26 cellular contexts compared by ENCODE assay signal in the genomic region with DNA sequence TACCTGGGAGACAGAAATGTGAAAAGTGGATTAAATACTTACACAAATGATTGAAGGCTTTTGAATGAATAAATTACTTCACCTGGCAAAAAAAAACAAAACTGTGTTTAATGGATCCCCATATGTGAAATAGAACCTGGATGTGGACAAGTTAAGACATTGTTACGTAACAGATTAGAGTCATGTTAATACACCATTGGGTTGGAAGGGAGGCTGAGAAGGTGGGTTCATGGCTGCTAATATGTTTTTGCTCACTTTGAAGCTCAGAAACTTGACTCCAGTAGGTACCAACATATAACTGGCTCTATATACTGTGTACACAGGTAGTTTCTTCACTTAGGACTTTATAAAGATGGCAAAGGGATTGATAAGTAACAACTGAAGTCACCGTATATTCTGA.
"Had no signal": no experiment of that assay in that cellular context is flagged by ENCODE, and none has a peak within 500 bp of the region (broad histone marks: within the 10 kb centered on the region; RNA-seq: fewer than 3 reads in every experiment).

No MANE protein-coding gene starts in this region.

- H3K9me3 Mint-ChIP-seq: mesothelial cell of epicardium; naive B cell; natural killer cell treated with Interleukin-12 subunit alpha and Interleukin-12 subunit beta and Interleukin-15 and Interleukin-18, amount 100 ng/mL, for 72 hours; stimulated activated effector memory CD8-positive, alpha-beta T cell treated with anti-CD3 and anti-CD28 coated beads, Interleukin-12 subunit alpha, Interleukin-12 subunit beta, amount 100 ng/mL, for 72 hours had no signal

- H3K9me3 ChIP-seq: esophagus muscularis mucosa, heart right ventricle, left lung, mucosa of descending colon, neutrophil, pancreas, stomach, thyroid gland, vagina had no signal

- H3K4me3 ChIP-seq: esophagus muscularis mucosa, heart right ventricle, left lung, mucosa of descending colon, pancreas, stomach, thyroid gland, vagina had no signal

- H3K27ac ChIP-seq: esophagus muscularis mucosa, foreskin keratinocyte, heart right ventricle, left lung, neutrophil, pancreas, stomach, thyroid gland, vagina had no signal

- H3K36me3 ChIP-seq: esophagus muscularis mucosa, heart right ventricle, left lung, neutrophil, pancreas, stomach, thyroid gland, vagina had no signal

- H3K27ac Mint-ChIP-seq: mesothelial cell of epicardium; naive B cell; natural killer cell treated with Interleukin-12 subunit alpha and Interleukin-12 subunit beta and Interleukin-15 and Interleukin-18, amount 100 ng/mL, for 72 hours; stimulated activated effector memory CD8-positive, alpha-beta T cell treated with anti-CD3 and anti-CD28 coated beads, Interleukin-12 subunit alpha, Interleukin-12 subunit beta, amount 100 ng/mL, for 72 hours had no signal

- H3K4me1 ChIP-seq: esophagus muscularis mucosa, left lung, pancreas, stomach, thyroid gland, vagina had no signal

- H3K36me3 Mint-ChIP-seq: mesothelial cell of epicardium; naive B cell; natural killer cell treated with Interleukin-12 subunit alpha and Interleukin-12 subunit beta and Interleukin-15 and Interleukin-18, amount 100 ng/mL, for 72 hours; stimulated activated effector memory CD8-positive, alpha-beta T cell treated with anti-CD3 and anti-CD28 coated beads, Interleukin-12 subunit alpha, Interleukin-12 subunit beta, amount 100 ng/mL, for 72 hours had no signal

- H3K4me1 Mint-ChIP-seq: naive B cell; neural crest cell; stimulated activated effector memory CD8-positive, alpha-beta T cell treated with anti-CD3 and anti-CD28 coated beads, Interleukin-12 subunit alpha, Interleukin-12 subunit beta, amount 100 ng/mL, for 72 hours had no signal

- H3K27me3 ChIP-seq: esophagus muscularis mucosa, foreskin keratinocyte, heart right ventricle, left lung, neutrophil, pancreas, stomach, thyroid gland, vagina had no signal

- H3K4me3 Mint-ChIP-seq: dendritic cell treated with granulocyte-macrophage colony-stimulating factor and Interleukin-4, amounts not matched to agents 40 ng/mL and 50 ng/mL, for 4 days; mesothelial cell of epicardium; naive B cell; natural killer cell treated with Interleukin-12 subunit alpha and Interleukin-12 subunit beta and Interleukin-15 and Interleukin-18, amount 100 ng/mL, for 72 hours; neural crest cell; stimulated activated effector memory CD8-positive, alpha-beta T cell treated with anti-CD3 and anti-CD28 coated beads, Interleukin-12 subunit alpha, Interleukin-12 subunit beta, amount 100 ng/mL, for 72 hours had no signal

- ATAC-seq: foreskin keratinocyte; heart right ventricle; left cardiac atrium; natural killer cell treated with Interleukin-12 subunit alpha and Interleukin-12 subunit beta and Interleukin-15 and Interleukin-18, amount 100 ng/mL, for 72 hours; sciatic nerve; stimulated activated effector memory CD8-positive, alpha-beta T cell treated with anti-CD3 and anti-CD28 coated beads, Interleukin-12 subunit alpha, Interleukin-12 subunit beta, amount 100 ng/mL, for 72 hours had no signal

- DNase-seq: effector CD8-positive, alpha-beta T cell; foreskin keratinocyte; glutamatergic neuron; heart right ventricle; hippocampal formation; left cardiac atrium; left lung; mesenchymal stem cell; naive B cell; pancreas; stimulated activated CD4-positive, alpha-beta T cell treated with anti-CD3 and anti-CD28 coated beads, Interleukin-2, amount 100 ng/mL, for 24 hours; stimulated activated CD4-positive, alpha-beta T cell treated with anti-CD3 and anti-CD28 coated beads, Interleukin-4, amount 100 ng/mL, for 24 hours; stimulated activated naive CD4-positive, alpha-beta T cell treated with Interleukin-2 at 50 U/mL for 16 hours; stomach; thyroid gland; trophoblast cell had no signal
